In the genomic region with DNA sequence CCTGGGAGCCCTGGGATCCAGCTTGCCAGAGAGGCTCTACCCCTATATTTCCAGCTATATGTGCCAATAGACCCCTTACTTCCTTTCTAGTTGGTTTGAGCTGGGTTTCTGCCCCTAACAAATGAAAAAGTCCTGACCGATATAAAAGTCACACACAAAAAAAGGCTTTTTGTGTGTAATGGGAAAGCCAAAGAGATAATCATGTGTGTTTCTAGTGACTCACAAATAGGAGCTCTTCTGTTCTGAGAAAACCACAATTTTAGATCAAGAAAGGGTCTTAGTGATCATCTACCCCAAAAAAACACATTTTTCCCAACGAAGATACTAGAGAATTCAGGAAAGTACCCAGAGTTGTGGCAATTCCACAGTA, we compare ENCODE assay signal across 18 cellular contexts. TPM values are rescaled to one million over a fixed set of nuclear protein-coding genes. Genes with fewer than 3 reads are reported as not detected.
DNase-seq lines count a peak whose midpoint lies in the region; ATAC-seq and TF ChIP-seq lines count a peak whose summit lies in the region.
"Had no signal": no experiment of that assay in that cellular context is flagged by ENCODE, and none has a peak within 500 bp of the region (broad histone marks: within the 10 kb centered on the region; RNA-seq: fewer than 3 reads in every experiment).

No MANE protein-coding gene starts in this region.

- H3K9me2 ChIP-seq in OCI-LY1 (ENCODE audit: low read depth, low read length), result no peaks in the 10 kb centered on the region

- no peak for TF ChIP-seq CTCF in OCI-LY1 (IDR thresholded peaks at IDR 0.05; ENCODE audit: low read length)
- no peak for TF ChIP-seq CTCF in colonic mucosa (IDR thresholded peaks at IDR 0.05)

- no peaks in the 10 kb centered on the region for H3K79me2 ChIP-seq in OCI-LY1 (ENCODE audit: insufficient read depth, low read length)

- intact Hi-C loops in colonic mucosa (cut with DNase I), result no loop called here

- peak overlapping the region; percentile 48 for H3K4me3 ChIP-seq in OCI-LY1 (ENCODE audit: low read depth, low read length, poor library complexity, severe bottlenecking)
- H3K4me3 ChIP-seq in colonic mucosa, result peak overlapping the region; percentile 4
- peak overlapping the region in 3 of 5 donors; percentile 29 to 43 (median 31) for H3K4me3 ChIP-seq in subcutaneous abdominal adipose tissue (ENCODE audit: low read depth in 1 of 5, low read length in 5 of 5)
- H3K4me3 ChIP-seq: cardiac muscle cell, MG63 had no signal

- H2AFZ ChIP-seq in OCI-LY1 (ENCODE audit: low read length), result no peak overlapping the region

- H3F3A ChIP-seq in OCI-LY1 (ENCODE audit: insufficient read depth, low read length), result no peaks in the 10 kb centered on the region

- peaks cover 3% of the 10 kb centered on the region; the same call in 1 of the 2 replicates for H3K27me3 ChIP-seq in OCI-LY1 (ENCODE audit: insufficient read depth, low read length)
- no peaks in the 10 kb centered on the region for H3K27me3 ChIP-seq in colonic mucosa
- peaks cover 0 to 13% (median 0%) of the 10 kb centered on the region in 5 donors for H3K27me3 ChIP-seq in subcutaneous abdominal adipose tissue (ENCODE audit: control insufficient read depth in 5 of 5, insufficient read depth in 4 of 5, low read length in 5 of 5)

- peak; percentile 38 for DNase-seq in COLO829 (ENCODE audit: low spot score)
- DNase-seq in colonic mucosa, result no peak
- DNase-seq in DMS53 (lab: John Stamatoyannopoulos, UW), result no peak
- no peak for DNase-seq in AG08396 (ENCODE audit: low spot score)
- no peak for DNase-seq in DMS 273 (lab: John Stamatoyannopoulos, UW; ENCODE audit: unreplicated experiment)
- DNase-seq: activated B cell treated with CpG ODN at 0.5 μM for 24 hours, MG63, NCI-H146, NCI-H2171, NCI-H524 had no signal

- H3K27ac ChIP-seq in OCI-LY1 (ENCODE audit: low read depth, low read length, poor library complexity, severe bottlenecking), result no peak overlapping the region
- H3K27ac ChIP-seq in colonic mucosa, result no peak overlapping the region
- no peak overlapping the region for H3K27ac ChIP-seq in subcutaneous abdominal adipose tissue (ENCODE audit: low read depth, low read length)
- H3K27ac ChIP-seq: cardiac muscle cell, RWPE1 had no signal

- no peaks in the 10 kb centered on the region for H3K36me3 ChIP-seq in OCI-LY1 (ENCODE audit: insufficient read depth, low read length)
- no peaks in the 10 kb centered on the region for H3K36me3 ChIP-seq in colonic mucosa
- no peaks in the 10 kb centered on the region for H3K36me3 ChIP-seq in subcutaneous abdominal adipose tissue (ENCODE audit: control insufficient read depth in 5 of 5, insufficient read depth in 5 of 5, low read length in 5 of 5)
- H3K36me3 ChIP-seq: cardiac muscle cell, MG63 had no signal

- H3K9me3 ChIP-seq in OCI-LY1 (ENCODE audit: low read length) (no peaks in the 10 kb centered on the region), colonic mucosa (no peaks in the 10 kb centered on the region), subcutaneous abdominal adipose tissue (ENCODE audit: control insufficient read depth in 5 of 5, low read length in 5 of 5) (no peaks in the 10 kb centered on the region)
- H3K9me3 ChIP-seq: Caco-2, MG63 had no signal

- H3K9ac ChIP-seq in OCI-LY1 (ENCODE audit: low read length) (no peak overlapping the region), colonic mucosa (ENCODE audit: low read depth in 2 of 2, low read length in 2 of 2) (no peak overlapping the region), subcutaneous abdominal adipose tissue (ENCODE audit: low read length in 5 of 5) (no peak overlapping the region)

- H3K4me2 ChIP-seq in OCI-LY1 (ENCODE audit: low read length), result peak overlapping the region; percentile 48; the same call in 1 of the 2 replicates

- H3K4me1 ChIP-seq in OCI-LY1 (ENCODE audit: insufficient read depth, low read length, severe bottlenecking) (peaks cover 4% of the 10 kb centered on the region), colonic mucosa (peaks cover 7% of the 10 kb centered on the region), subcutaneous abdominal adipose tissue (ENCODE audit: control insufficient read depth in 5 of 5, insufficient read depth in 5 of 5, low read length in 5 of 5) (peaks cover 2 to 20% (median 16%) of the 10 kb centered on the region in 5 donors)

- ATAC-seq in SK-N-SH treated with all-trans-retinoic acid at 6 μM for 48 hours, result no peak
- ATAC-seq: HCT116, sciatic nerve had no signal

- no peaks in the 10 kb centered on the region for H4K20me1 ChIP-seq in OCI-LY1 (ENCODE audit: insufficient read depth, low read length)

TF ChIP-seq in SK-N-SH treated with all-trans-retinoic acid at 6 μM for 48 hours, 23 proteins besides CTCF, POLR2A, EP300 and RAD21:
- TF ChIP-seq ZFP30 (CRISPR knock-in tag; IDR thresholded peaks at IDR 0.05), result no peak
- TF ChIP-seq, protein P1, sequence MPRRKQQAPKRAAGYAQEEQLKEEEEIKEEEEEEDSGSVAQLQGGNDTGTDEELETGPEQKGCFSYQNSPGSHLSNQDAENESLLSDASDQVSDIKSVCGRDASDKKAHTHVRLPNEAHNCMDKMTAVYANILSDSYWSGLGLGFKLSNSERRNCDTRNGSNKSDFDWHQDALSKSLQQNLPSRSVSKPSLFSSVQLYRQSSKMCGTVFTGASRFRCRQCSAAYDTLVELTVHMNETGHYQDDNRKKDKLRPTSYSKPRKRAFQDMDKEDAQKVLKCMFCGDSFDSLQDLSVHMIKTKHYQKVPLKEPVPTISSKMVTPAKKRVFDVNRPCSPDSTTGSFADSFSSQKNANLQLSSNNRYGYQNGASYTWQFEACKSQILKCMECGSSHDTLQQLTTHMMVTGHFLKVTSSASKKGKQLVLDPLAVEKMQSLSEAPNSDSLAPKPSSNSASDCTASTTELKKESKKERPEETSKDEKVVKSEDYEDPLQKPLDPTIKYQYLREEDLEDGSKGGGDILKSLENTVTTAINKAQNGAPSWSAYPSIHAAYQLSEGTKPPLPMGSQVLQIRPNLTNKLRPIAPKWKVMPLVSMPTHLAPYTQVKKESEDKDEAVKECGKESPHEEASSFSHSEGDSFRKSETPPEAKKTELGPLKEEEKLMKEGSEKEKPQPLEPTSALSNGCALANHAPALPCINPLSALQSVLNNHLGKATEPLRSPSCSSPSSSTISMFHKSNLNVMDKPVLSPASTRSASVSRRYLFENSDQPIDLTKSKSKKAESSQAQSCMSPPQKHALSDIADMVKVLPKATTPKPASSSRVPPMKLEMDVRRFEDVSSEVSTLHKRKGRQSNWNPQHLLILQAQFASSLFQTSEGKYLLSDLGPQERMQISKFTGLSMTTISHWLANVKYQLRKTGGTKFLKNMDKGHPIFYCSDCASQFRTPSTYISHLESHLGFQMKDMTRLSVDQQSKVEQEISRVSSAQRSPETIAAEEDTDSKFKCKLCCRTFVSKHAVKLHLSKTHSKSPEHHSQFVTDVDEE (CRISPR knock-in tag; IDR thresholded peaks at IDR 0.05), result no peak
- TF ChIP-seq SNAI2 (CRISPR knock-in tag; IDR thresholded peaks at IDR 0.05), result no peak
- TF ChIP-seq ZNF70 (CRISPR knock-in tag; IDR thresholded peaks at IDR 0.05), result no peak
- TF ChIP-seq, protein P2, sequence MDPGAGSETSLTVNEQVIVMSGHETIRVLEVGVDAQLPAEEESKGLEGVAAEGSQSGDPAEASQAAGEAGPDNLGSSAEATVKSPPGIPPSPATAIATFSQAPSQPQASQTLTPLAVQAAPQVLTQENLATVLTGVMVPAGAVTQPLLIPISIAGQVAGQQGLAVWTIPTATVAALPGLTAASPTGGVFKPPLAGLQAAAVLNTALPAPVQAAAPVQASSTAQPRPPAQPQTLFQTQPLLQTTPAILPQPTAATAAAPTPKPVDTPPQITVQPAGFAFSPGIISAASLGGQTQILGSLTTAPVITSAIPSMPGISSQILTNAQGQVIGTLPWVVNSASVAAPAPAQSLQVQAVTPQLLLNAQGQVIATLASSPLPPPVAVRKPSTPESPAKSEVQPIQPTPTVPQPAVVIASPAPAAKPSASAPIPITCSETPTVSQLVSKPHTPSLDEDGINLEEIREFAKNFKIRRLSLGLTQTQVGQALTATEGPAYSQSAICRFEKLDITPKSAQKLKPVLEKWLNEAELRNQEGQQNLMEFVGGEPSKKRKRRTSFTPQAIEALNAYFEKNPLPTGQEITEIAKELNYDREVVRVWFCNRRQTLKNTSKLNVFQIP (CRISPR knock-in tag; IDR thresholded peaks at IDR 0.05; ENCODE audit: borderline replicate concordance, low read depth), result no peak
- no peak for TF ChIP-seq ZNF565 (CRISPR knock-in tag; conservative IDR thresholded peaks at IDR 0.05; ENCODE audit: low read depth)
- no peak for TF ChIP-seq GLIS3 (CRISPR knock-in tag; IDR thresholded peaks at IDR 0.05)
- TF ChIP-seq TCF4 (CRISPR knock-in tag; IDR thresholded peaks at IDR 0.05; ENCODE audit: borderline replicate concordance), result no peak
- no peak for TF ChIP-seq BACH2 (CRISPR knock-in tag; IDR thresholded peaks at IDR 0.05; ENCODE audit: borderline replicate concordance)
- TF ChIP-seq, protein P3, sequence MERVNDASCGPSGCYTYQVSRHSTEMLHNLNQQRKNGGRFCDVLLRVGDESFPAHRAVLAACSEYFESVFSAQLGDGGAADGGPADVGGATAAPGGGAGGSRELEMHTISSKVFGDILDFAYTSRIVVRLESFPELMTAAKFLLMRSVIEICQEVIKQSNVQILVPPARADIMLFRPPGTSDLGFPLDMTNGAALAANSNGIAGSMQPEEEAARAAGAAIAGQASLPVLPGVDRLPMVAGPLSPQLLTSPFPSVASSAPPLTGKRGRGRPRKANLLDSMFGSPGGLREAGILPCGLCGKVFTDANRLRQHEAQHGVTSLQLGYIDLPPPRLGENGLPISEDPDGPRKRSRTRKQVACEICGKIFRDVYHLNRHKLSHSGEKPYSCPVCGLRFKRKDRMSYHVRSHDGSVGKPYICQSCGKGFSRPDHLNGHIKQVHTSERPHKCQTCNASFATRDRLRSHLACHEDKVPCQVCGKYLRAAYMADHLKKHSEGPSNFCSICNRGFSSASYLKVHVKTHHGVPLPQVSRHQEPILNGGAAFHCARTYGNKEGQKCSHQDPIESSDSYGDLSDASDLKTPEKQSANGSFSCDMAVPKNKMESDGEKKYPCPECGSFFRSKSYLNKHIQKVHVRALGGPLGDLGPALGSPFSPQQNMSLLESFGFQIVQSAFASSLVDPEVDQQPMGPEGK (CRISPR knock-in tag; IDR thresholded peaks at IDR 0.05; ENCODE audit: borderline replicate concordance), result no peak
- no peak for TF ChIP-seq ISL1 (CRISPR knock-in tag; IDR thresholded peaks at IDR 0.05)

RNA-seq across cellular contexts. Expression of a gene that starts 23.0 kb away (rescaled TPM):
- 100 to 1,000 TPM in 1 of 2 donors, 10 to 100 TPM in 1; 84.5 to 165 TPM for total RNA-seq in colonic mucosa

RNA-seq across cellular contexts. Expression of a gene that starts 28.9 kb away (rescaled TPM):
- 10 to 100 TPM; 50.8 to 79.6 TPM for total RNA-seq in colonic mucosa
